1 cellular context compared by ENCODE assay signal in genomic region chrX:80075625-80076024, GRCh38.
A peak's percentile ranks its signal among the peaks of the same experiment; 100 is the strongest.
TF ChIP-seq lines count a peak whose summit lies in the region.
"Not testable (repeated sequence)": the region's sequence is repeated elsewhere in the genome, so short reads cannot be mapped to it uniquely, and the experiment has no call there.

No MANE protein-coding gene starts in this region.

- POLR2A ChIA-PET in HEK293 (lab: Yijun Ruan, JAX) = not testable (repeated sequence)

- H3K4me3 ChIP-seq in HEK293 (ENCODE audit: low read depth, low read length) = not testable (repeated sequence)

- H3K4me1 ChIP-seq in HEK293 (ENCODE audit: control insufficient read depth, insufficient read depth, low read length) = not testable (repeated sequence)

- H3K27ac ChIP-seq in HEK293 (ENCODE audit: extremely low read depth, low read depth, low read length) = not testable (repeated sequence)

- not testable (repeated sequence) for TF ChIP-seq CTCF in HEK293 (tag by site-specific recombination; IDR thresholded peaks at IDR 0.05)

- not testable (repeated sequence) for H3K9me3 ChIP-seq in HEK293 (ENCODE audit: control insufficient read depth, insufficient read depth, low read depth, low read length)

- CTCF ChIA-PET in HEK293 (lab: Yijun Ruan, JAX) = not testable (repeated sequence)

- H3K36me3 ChIP-seq in HEK293 (ENCODE audit: control insufficient read depth in 2 of 2, insufficient read depth in 1 of 2, low read length in 2 of 2) = not testable (repeated sequence)

TF ChIP-seq in HEK293, 187 proteins besides CTCF, POLR2A, EP300 and RAD21:
- peak; percentile 86 for TF ChIP-seq ZNF146 (tag by site-specific recombination; IDR thresholded peaks at IDR 0.05)
- TF ChIP-seq ZNF280D (tag by site-specific recombination; IDR thresholded peaks at IDR 0.05) = 0 out of 2 replicates have a peak, but pooled peaks have one; percentile 52
TF ChIP-seq in HEK293: peak in this region for 2; not testable (repeated sequence) for 185.
